In the genomic region with DNA sequence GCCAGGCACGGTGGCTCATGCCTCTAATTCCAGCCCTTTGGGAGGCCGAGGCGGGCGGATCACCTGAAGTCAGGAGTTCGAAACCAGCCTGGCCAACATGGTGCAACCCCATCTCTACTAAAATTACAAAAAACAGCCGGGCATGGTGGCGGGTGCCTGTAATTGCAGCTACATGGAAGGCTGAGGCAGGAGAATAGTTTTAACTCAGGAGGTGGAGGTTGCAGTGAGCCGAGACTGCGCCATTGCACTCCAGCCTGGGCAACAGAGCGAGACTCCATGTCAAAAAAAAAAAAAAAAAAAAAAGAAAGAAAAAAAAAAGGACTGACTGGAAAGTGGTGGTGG, we compare ENCODE assay signal across 11 cellular contexts. TPM values are rescaled to one million over a fixed set of nuclear protein-coding genes. Genes with fewer than 3 reads are reported as not detected.
"Had no signal": no experiment of that assay in that cellular context is flagged by ENCODE, and none has a peak within 500 bp of the region (broad histone marks: within the 10 kb centered on the region; RNA-seq: fewer than 3 reads in every experiment).

No MANE protein-coding gene starts in this region.

RNA-seq across cellular contexts. Expression of a gene that starts 9.3 kb away (rescaled TPM):
- total RNA-seq: activated B cell treated with CpG ODN at 0.5 μM for 24 hours; activated CD8-positive, alpha-beta T cell treated with anti-CD3 and anti-CD28 coated beads for 36 hours; activated T-cell treated with anti-CD3 and anti-CD28 coated beads, Interleukin-2, amount 50 U/mL, for 4 hours; activated T-helper 17 cell treated with anti-CD3 and anti-CD28 coated beads, Interleukin-2, amount 50 U/mL, for 72 hours; colonic mucosa; dermis microvascular lymphatic vessel endothelial cell; esophagus muscularis mucosa; gastrocnemius medialis; T-helper 17 cell had no signal
- polyA plus RNA-seq: foreskin keratinocyte had no signal

RNA-seq across cellular contexts. Expression of a gene that starts 11.3 kb away (rescaled TPM):
- total RNA-seq: activated B cell treated with CpG ODN at 0.5 μM for 24 hours; activated CD8-positive, alpha-beta T cell treated with anti-CD3 and anti-CD28 coated beads for 36 hours; activated T-cell treated with anti-CD3 and anti-CD28 coated beads, Interleukin-2, amount 50 U/mL, for 4 hours; activated T-helper 17 cell treated with anti-CD3 and anti-CD28 coated beads, Interleukin-2, amount 50 U/mL, for 72 hours; astrocyte; dermis microvascular lymphatic vessel endothelial cell; T-helper 17 cell had no signal
